1 cellular context compared by ENCODE assay signal in the genomic region with DNA sequence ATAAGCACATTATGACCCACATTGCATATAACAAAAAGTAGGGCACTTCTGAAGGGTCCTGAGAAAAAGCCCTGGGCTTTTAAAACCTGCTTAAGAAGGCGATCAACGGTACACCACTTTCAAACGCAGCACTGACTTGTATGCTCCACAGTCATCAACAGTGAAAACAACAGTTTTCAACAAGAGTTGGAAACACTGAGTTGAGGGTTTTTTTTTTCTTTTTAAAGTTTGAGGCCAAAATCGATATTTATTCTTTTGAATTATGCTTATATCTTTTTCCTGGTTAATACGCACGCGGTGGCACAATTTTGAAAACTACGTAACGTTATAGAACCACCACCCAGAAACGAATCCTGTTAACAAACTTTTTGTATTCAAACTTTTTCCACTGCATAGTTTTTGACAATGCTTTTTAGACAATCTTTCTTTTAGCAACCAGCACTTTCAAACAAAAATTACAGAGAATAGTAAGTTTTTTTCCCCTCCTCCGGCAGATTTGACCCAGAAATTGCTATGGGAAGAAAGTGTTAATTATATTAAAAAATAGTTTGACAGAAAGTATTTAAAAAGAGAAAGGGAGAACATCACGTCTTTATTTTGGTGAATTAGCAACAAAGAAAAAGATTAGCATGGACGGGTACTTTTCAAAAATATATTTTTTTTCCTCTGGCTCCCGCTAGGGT.
TF ChIP-seq lines count a peak whose summit lies in the region.

No MANE protein-coding gene starts in this region.

TF ChIP-seq in HepG2, 621 proteins besides CTCF, POLR2A, EP300 and RAD21:
- TF ChIP-seq, protein P1, sequence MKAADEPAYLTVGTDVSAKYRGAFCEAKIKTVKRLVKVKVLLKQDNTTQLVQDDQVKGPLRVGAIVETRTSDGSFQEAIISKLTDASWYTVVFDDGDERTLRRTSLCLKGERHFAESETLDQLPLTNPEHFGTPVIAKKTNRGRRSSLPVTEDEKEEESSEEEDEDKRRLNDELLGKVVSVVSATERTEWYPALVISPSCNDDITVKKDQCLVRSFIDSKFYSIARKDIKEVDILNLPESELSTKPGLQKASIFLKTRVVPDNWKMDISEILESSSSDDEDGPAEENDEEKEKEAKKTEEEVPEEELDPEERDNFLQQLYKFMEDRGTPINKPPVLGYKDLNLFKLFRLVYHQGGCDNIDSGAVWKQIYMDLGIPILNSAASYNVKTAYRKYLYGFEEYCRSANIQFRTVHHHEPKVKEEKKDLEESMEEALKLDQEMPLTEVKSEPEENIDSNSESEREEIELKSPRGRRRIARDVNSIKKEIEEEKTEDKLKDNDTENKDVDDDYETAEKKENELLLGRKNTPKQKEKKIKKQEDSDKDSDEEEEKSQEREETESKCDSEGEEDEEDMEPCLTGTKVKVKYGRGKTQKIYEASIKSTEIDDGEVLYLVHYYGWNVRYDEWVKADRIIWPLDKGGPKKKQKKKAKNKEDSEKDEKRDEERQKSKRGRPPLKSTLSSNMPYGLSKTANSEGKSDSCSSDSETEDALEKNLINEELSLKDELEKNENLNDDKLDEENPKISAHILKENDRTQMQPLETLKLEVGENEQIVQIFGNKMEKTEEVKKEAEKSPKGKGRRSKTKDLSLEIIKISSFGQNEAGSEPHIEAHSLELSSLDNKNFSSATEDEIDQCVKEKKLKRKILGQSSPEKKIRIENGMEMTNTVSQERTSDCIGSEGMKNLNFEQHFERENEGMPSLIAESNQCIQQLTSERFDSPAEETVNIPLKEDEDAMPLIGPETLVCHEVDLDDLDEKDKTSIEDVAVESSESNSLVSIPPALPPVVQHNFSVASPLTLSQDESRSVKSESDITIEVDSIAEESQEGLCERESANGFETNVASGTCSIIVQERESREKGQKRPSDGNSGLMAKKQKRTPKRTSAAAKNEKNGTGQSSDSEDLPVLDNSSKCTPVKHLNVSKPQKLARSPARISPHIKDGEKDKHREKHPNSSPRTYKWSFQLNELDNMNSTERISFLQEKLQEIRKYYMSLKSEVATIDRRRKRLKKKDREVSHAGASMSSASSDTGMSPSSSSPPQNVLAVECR (CRISPR knock-in tag; IDR thresholded peaks at IDR 0.05; ENCODE audit: borderline replicate concordance) = 0 out of 2 replicates have a peak, but pooled peaks have one; percentile 3
- TF ChIP-seq SP2 (CRISPR knock-in tag; IDR thresholded peaks at IDR 0.05) = no peak
